8 cellular contexts compared by ENCODE assay signal in genomic region chr1:86833461-86834215, GRCh38.
A peak's percentile ranks its signal among the peaks of the same experiment; 100 is the strongest.
DNase-seq lines count a peak whose midpoint lies in the region; ATAC-seq, FAIRE-seq and TF ChIP-seq lines count a peak whose summit lies in the region.

No MANE protein-coding gene starts in this region.

- WGBS in ovary, 3 donors = 48 to 50% (median 49%) methylated on average over 17 of the region's 17 CpGs

- H3K27me3 Mint-ChIP-seq in type B pancreatic cell = peaks cover 4% of the 10 kb centered on the region

- intact Hi-C loops in ovary (cut with DNase I) = loop anchor here (5.0 to 10.0 kb wide), 2 partner anchors 249 to 251 kb away; no protein-coding TSS in a partner anchor

- H3K27me3 ChIP-seq in MG63 (no peaks in the 10 kb centered on the region), RWPE2 (ENCODE audit: insufficient read depth, poor library complexity, severe bottlenecking) (no peaks in the 10 kb centered on the region), ovary (no peaks in the 10 kb centered on the region)

- no peak overlapping the region for H3K27ac ChIP-seq in RWPE2 (ENCODE audit: poor library complexity, severe bottlenecking)
- H3K27ac ChIP-seq in ovary = no peak overlapping the region

- DNase-seq in DMS79 treated with DMSO at 0.1 percent for 48 hours (lab: John Stamatoyannopoulos, UW) = peak; percentile 64
- DNase-seq in MG63 = peak; percentile 68
- no peak for DNase-seq in RWPE2 (ENCODE audit: low spot score)
- peak; percentile 17 for DNase-seq in activated effector memory CD4-positive, alpha-beta T cell treated with Interleukin-2 at 50 U/mL for 16 hours
- DNase-seq in frontal cortex (ENCODE audit: low spot score in 2 of 2) = peak; percentile 19 to 56
- peak; percentile 51 to 74 (median 69) for DNase-seq in ovary
- no peak for DNase-seq in type B pancreatic cell (ENCODE audit: extremely low spot score, unreplicated experiment)

- H3K4me3 Mint-ChIP-seq in type B pancreatic cell = no peak overlapping the region

- peaks cover 12% of the 10 kb centered on the region for H3K4me1 Mint-ChIP-seq in type B pancreatic cell (ENCODE audit: unreplicated experiment)

- no peak for TF ChIP-seq POLR2A in ovary (IDR thresholded peaks at IDR 0.05)

- TF ChIP-seq CTCF in RWPE2 (IDR thresholded peaks at IDR 0.05; ENCODE audit: poor library complexity, severe bottlenecking) = peak; percentile 90
- TF ChIP-seq CTCF in ovary (IDR thresholded peaks at IDR 0.05) = peak; percentile 30 to 63 (median 35)
- peak; percentile 82 for TF ChIP-seq CTCF in type B pancreatic cell (conservative IDR thresholded peaks at IDR 0.05)

- H3K9me3 ChIP-seq in MG63 = no peaks in the 10 kb centered on the region
- H3K9me3 ChIP-seq in RWPE2 (ENCODE audit: severe bottlenecking) = no peaks in the 10 kb centered on the region
- H3K9me3 ChIP-seq in ovary = no peaks in the 10 kb centered on the region

- no peak for TF ChIP-seq EP300 in ovary (IDR thresholded peaks at IDR 0.05)

- H3K9me3 Mint-ChIP-seq in type B pancreatic cell = peaks cover 12% of the 10 kb centered on the region

- H3K4me3 ChIP-seq in MG63 (no peak overlapping the region), RWPE2 (ENCODE audit: severe bottlenecking) (no peak overlapping the region), ovary (no peak overlapping the region)

- H3K36me3 Mint-ChIP-seq in type B pancreatic cell = no peaks in the 10 kb centered on the region

- ATAC-seq in GM21786 (IDR thresholded peaks at IDR 0.05; ENCODE audit: unreplicated experiment) (peak; percentile 93), RWPE2 (ENCODE audit: low read depth) (peak; percentile 95)

- H3K27ac Mint-ChIP-seq in type B pancreatic cell = no peak overlapping the region

- no peaks in the 10 kb centered on the region for H3K36me3 ChIP-seq in MG63
- no peaks in the 10 kb centered on the region for H3K36me3 ChIP-seq in RWPE2 (ENCODE audit: low read depth)
- no peaks in the 10 kb centered on the region for H3K36me3 ChIP-seq in ovary

- H3K4me1 ChIP-seq in RWPE2 (ENCODE audit: insufficient read depth, poor library complexity, severe bottlenecking) (no peaks in the 10 kb centered on the region), ovary (ENCODE audit: insufficient read depth) (no peaks in the 10 kb centered on the region)

- no peak for FAIRE-seq in frontal cortex (lab: Jason Lieb, UNC)

Comparison
In these comparisons a context has a peak if more than half of its experiments do, and no peak if none do; other contexts are left out.
1. DNase-seq: peak in DMS79 treated with DMSO at 0.1 percent for 48 hours (single experiment), MG63 (single experiment), activated effector memory CD4-positive, alpha-beta T cell treated with Interleukin-2 at 50 U/mL for 16 hours (single experiment), frontal cortex (2 of 2) and ovary (5 of 5); none in RWPE2 (single experiment) and type B pancreatic cell (single experiment).
2. CTCF ChIP-seq: peak in every context shown above with its lines; median percentile 90 in RWPE2; 82 in type B pancreatic cell; 35 in ovary.